In the genomic region with DNA sequence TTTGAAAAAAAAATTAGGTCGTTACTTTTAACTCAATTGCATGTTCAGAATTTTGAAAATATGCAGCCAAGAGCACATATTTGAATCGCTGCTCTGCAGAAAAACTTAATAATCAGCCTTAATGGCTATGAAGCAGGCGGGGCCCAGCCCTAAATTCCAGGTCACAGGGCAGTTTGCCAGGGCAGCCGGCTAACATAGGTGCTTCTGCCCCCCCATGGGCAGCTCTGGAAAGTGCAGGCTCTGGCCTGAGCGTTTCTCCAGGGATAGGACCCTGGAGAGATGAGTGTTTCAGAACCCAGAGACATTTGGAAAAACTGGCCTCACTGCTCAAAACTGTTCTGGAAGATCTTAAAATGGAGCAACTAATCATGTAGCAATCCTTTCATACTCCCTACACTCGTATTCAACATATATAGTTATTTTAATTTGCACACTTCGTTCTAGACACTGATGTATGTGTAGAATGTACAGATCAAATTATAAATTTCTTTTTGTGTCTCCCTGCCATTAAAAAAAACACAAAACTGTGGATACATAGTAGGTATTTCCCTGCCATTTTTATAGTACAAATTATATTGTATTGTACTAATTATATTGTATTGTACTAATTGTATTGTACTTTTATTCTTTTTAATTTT, we compare ENCODE assay signal across 8 cellular contexts. TPM values are rescaled to one million over a fixed set of nuclear protein-coding genes. Genes with fewer than 3 reads are reported as not detected.
DNase-seq lines count a peak whose midpoint lies in the region; ATAC-seq and TF ChIP-seq lines count a peak whose summit lies in the region.

No MANE protein-coding gene starts in this region.

- TF ChIP-seq EP300 in neural cell (conservative IDR thresholded peaks at IDR 0.05; ENCODE audit: poor library complexity, severe bottlenecking) = no peak

- no peaks in the 10 kb centered on the region for H3K4me1 ChIP-seq in Peyer's patch

- H3K4me3 ChIP-seq in Peyer's patch = no peak overlapping the region
- H3K4me3 ChIP-seq in neural cell (ENCODE audit: low read length) = no peak overlapping the region

- H3K27ac ChIP-seq in Peyer's patch = no peak overlapping the region
- H3K27ac ChIP-seq in neural cell (ENCODE audit: low read length) = no peak overlapping the region

- peak in 1 of 2 donors; percentile 17 for TF ChIP-seq POLR2A in Peyer's patch (IDR thresholded peaks at IDR 0.05)

- no peaks in the 10 kb centered on the region for H3K79me2 ChIP-seq in neural cell (replicated peaks; ENCODE audit: insufficient read depth, low read length)

- TF ChIP-seq RAD21 in neural cell (conservative IDR thresholded peaks at IDR 0.05) = peak; percentile 57

- no peaks in the 10 kb centered on the region for H3K9me2 ChIP-seq in neural cell (ENCODE audit: insufficient read depth, low read length)

- no peak overlapping the region for H3K4me2 ChIP-seq in neural cell (ENCODE audit: low read length)

- H3K9ac ChIP-seq in neural cell (ENCODE audit: low read length) = no peak overlapping the region

- peak; percentile 90 for ATAC-seq in stimulated activated naive CD8-positive, alpha-beta T cell treated with anti-CD3 and anti-CD28 coated beads, Interleukin-15, Interleukin-2, amounts not matched to agents 100 U/mL and 50 U/mL, for 24 hours

- no peaks in the 10 kb centered on the region for H3F3A ChIP-seq in neural cell (ENCODE audit: insufficient read depth, low read length, poor library complexity, severe bottlenecking)

- DNase-seq in NCI-H2081 (lab: John Stamatoyannopoulos, UW) = peak; percentile 79 to 83
- no peak for DNase-seq in NCI-H2081 treated with DMSO at 0.1 percent for 48 hours (lab: John Stamatoyannopoulos, UW)
- peak; percentile 84 to 96 (median 91) for DNase-seq in Peyer's patch
- DNase-seq in activated T-cell treated with anti-CD3 and anti-CD28 coated beads, Interleukin-2, amount 50 U/mL, for 48 hours = peak; percentile 83 to 86
- peak; percentile 89 for DNase-seq in fibroblast of peridontal ligament (ENCODE audit: extremely low read depth)
- DNase-seq in stimulated activated naive CD8-positive, alpha-beta T cell treated with anti-CD3 and anti-CD28 coated beads, Interleukin-15, Interleukin-2, amounts not matched to agents 100 U/mL and 50 U/mL, for 24 hours = peak; percentile 84

- H3K27me3 ChIP-seq in Peyer's patch (no peaks in the 10 kb centered on the region), neural cell (ENCODE audit: insufficient read depth, low read depth, low read length) (no peaks in the 10 kb centered on the region)

- H2AFZ ChIP-seq in neural cell (ENCODE audit: low read depth, low read length) = no peak overlapping the region

- TF ChIP-seq CTCF in LNCAP (IDR thresholded peaks at IDR 0.05) (peak; percentile 93), Peyer's patch (IDR thresholded peaks at IDR 0.05) (peak; percentile 69 to 96 (median 94)), neural cell (IDR thresholded peaks at IDR 0.05; ENCODE audit: poor library complexity, severe bottlenecking) (peak; percentile 61)

- H4K20me1 ChIP-seq in neural cell (ENCODE audit: insufficient read depth) = no peaks in the 10 kb centered on the region

- H3K36me3 ChIP-seq in Peyer's patch (no peaks in the 10 kb centered on the region), neural cell (ENCODE audit: insufficient read depth, low read length) (no peaks in the 10 kb centered on the region)

- H3K9me3 ChIP-seq in Peyer's patch (no peaks in the 10 kb centered on the region), neural cell (ENCODE audit: low read length) (no peaks in the 10 kb centered on the region)

TF ChIP-seq in neural cell, 6 proteins besides CTCF, POLR2A, EP300 and RAD21:
- TF ChIP-seq MXI1 (conservative IDR thresholded peaks at IDR 0.05; ENCODE audit: poor library complexity, severe bottlenecking) (no peak), TAF1 (IDR thresholded peaks at IDR 0.05; ENCODE audit: low read depth) (no peak), POLR2AphosphoS5 (IDR thresholded peaks at IDR 0.05) (no peak), SMC3 (conservative IDR thresholded peaks at IDR 0.05; ENCODE audit: poor library complexity) (peak; percentile 61)

RNA-seq across cellular contexts. Expression of gene PTGR2, which starts 26.0 kb away (rescaled TPM):
- total RNA-seq in Peyer's patch = 10 to 100 TPM; 11.1 to 19.0 (median 12.9) TPM
- 7.2 and 8.4 TPM in 2 replicates for polyA plus RNA-seq in neural cell
- polyA minus RNA-seq in neural cell = 6.1 and 7.5 TPM in 2 replicates
